In genomic region chr2:84829693-84830092, GRCh38 we compare ENCODE assay signal across 23 cellular contexts. TPM values are rescaled to one million over a fixed set of nuclear protein-coding genes. Genes with fewer than 3 reads are reported as not detected.
"Had no signal": no experiment of that assay in that cellular context is flagged by ENCODE, and none has a peak within 500 bp of the region (broad histone marks: within the 10 kb centered on the region; RNA-seq: fewer than 3 reads in every experiment).

No MANE protein-coding gene starts in this region.

- H3K27ac Mint-ChIP-seq: activated CD4-positive, alpha-beta T cell treated with anti-CD3 and anti-CD28 coated beads, Interleukin-2, amount 10 ng/mL, durations not matched to agents 24 days and 14 days; activated CD8-positive, alpha-beta memory T cell treated with anti-CD3 and anti-CD28 coated beads, Interleukin-2, amount 10 ng/mL, durations not matched to agents 7 days and 5 days; activated naive CD8-positive, alpha-beta T cell; activated T-cell treated with anti-CD3 and anti-CD28 coated beads, Interleukin-2, amount 50 U/mL, for 24 hours; activated T-helper 1 cell treated with anti-CD3 and anti-CD28 coated beads, Interleukin-12 subunit alpha, Interleukin-12 subunit beta, Interleukin-2, Interleukin-4 antibody, amounts not matched to agents 30 ng/mL and 10 ng/mL and 1 ng/mL, durations not matched to agents 14 hours and 24 hours and 36 hours; T-helper 17 cell; WTC11 had no signal

- H3K36me3 Mint-ChIP-seq: WTC11 had no signal

- DNase-seq: activated CD4-positive, alpha-beta T cell treated with anti-CD3 and anti-CD28 coated beads for 1 hour; activated CD4-positive, alpha-beta T cell treated with anti-CD3 and anti-CD28 coated beads, Interleukin-2, amount 10 ng/mL, durations not matched to agents 24 days and 14 days; activated CD4-positive, alpha-beta T cell treated with anti-CD3 and anti-CD28 coated beads, Interleukin-2, amount 50 U/mL, for 48 hours; activated CD8-positive, alpha-beta memory T cell treated with anti-CD3 and anti-CD28 coated beads, Interleukin-2, amount 10 ng/mL, durations not matched to agents 7 days and 5 days; activated effector memory CD4-positive, alpha-beta T cell treated with anti-CD3 and anti-CD28 coated beads, Interleukin-2, amount 50 U/mL, for 16 hours; activated naive CD4-positive, alpha-beta T cell treated with Interleukin-2 at 50 U/mL for 16 hours; activated T-cell treated with anti-CD3 and anti-CD28 coated beads, Interleukin-2, amount 50 U/mL, for 24 hours; brain microvascular endothelial cell; MG63; NCI-H1105; NCI-H1436; NCI-H1694 treated with DMSO at 0.1 percent for 48 hours; NCI-H2081; NCI-H524; PC-3; SHP77; T-helper 17 cell; T-helper 9 cell had no signal

- FAIRE-seq: RCC 7860 had no signal

- H3K27me3 ChIP-seq: brain microvascular endothelial cell, cardiac muscle cell, MG63 had no signal

- H3K27me3 Mint-ChIP-seq: activated CD4-positive, alpha-beta T cell treated with anti-CD3 and anti-CD28 coated beads, Interleukin-2, amount 10 ng/mL, durations not matched to agents 24 days and 14 days; activated CD8-positive, alpha-beta memory T cell treated with anti-CD3 and anti-CD28 coated beads, Interleukin-2, amount 10 ng/mL, durations not matched to agents 7 days and 5 days; activated naive CD8-positive, alpha-beta T cell; activated T-cell treated with anti-CD3 and anti-CD28 coated beads, Interleukin-2, amount 50 U/mL, for 24 hours; T-helper 17 cell had no signal

- H3K9me3 Mint-ChIP-seq: activated T-cell treated with anti-CD3 and anti-CD28 coated beads, Interleukin-2, amount 50 U/mL, for 24 hours; activated T-helper 1 cell treated with anti-CD3 and anti-CD28 coated beads, Interleukin-12 subunit alpha, Interleukin-12 subunit beta, Interleukin-2, Interleukin-4 antibody, amounts not matched to agents 30 ng/mL and 10 ng/mL and 1 ng/mL, durations not matched to agents 14 hours and 24 hours and 36 hours; WTC11 had no signal

- H3K4me3 Mint-ChIP-seq: activated CD4-positive, alpha-beta T cell treated with anti-CD3 and anti-CD28 coated beads, Interleukin-2, amount 10 ng/mL, durations not matched to agents 24 days and 14 days; activated CD8-positive, alpha-beta memory T cell treated with anti-CD3 and anti-CD28 coated beads, Interleukin-2, amount 10 ng/mL, durations not matched to agents 7 days and 5 days; activated naive CD8-positive, alpha-beta T cell; activated T-cell treated with anti-CD3 and anti-CD28 coated beads, Interleukin-2, amount 50 U/mL, for 24 hours; activated T-helper 1 cell treated with anti-CD3 and anti-CD28 coated beads, Interleukin-12 subunit alpha, Interleukin-12 subunit beta, Interleukin-2, Interleukin-4 antibody, amounts not matched to agents 30 ng/mL and 10 ng/mL and 1 ng/mL, durations not matched to agents 14 hours and 24 hours and 36 hours; T-helper 17 cell; WTC11 had no signal

- H3K27ac ChIP-seq: brain microvascular endothelial cell, cardiac muscle cell had no signal

- H3K4me3 ChIP-seq: cardiac muscle cell, MG63 had no signal

- H3K36me3 ChIP-seq: brain microvascular endothelial cell, cardiac muscle cell, MG63 had no signal

- ATAC-seq: activated CD8-positive, alpha-beta memory T cell treated with anti-CD3 and anti-CD28 coated beads, Interleukin-2, amount 10 ng/mL, durations not matched to agents 7 days and 5 days; PC-3; T-helper 17 cell had no signal

RNA-seq across cellular contexts. Expression of gene TRABD2A, which starts 51.2 kb away (rescaled TPM):
- total RNA-seq: cardiac muscle cell had no signal
- polyA plus RNA-seq: cardiac muscle cell had no signal
